ENCODE assay signal across 11 cellular contexts in genomic region chr7:44102846-44103565, GRCh38. TPM values are rescaled to one million over a fixed set of nuclear protein-coding genes. Genes with fewer than 3 reads are reported as not detected.
DNase-seq lines count a peak whose midpoint lies in the region; ATAC-seq, FAIRE-seq and TF ChIP-seq lines count a peak whose summit lies in the region.
"Had no signal": no experiment of that assay in that cellular context is flagged by ENCODE, and none has a peak within 500 bp of the region (broad histone marks: within the 10 kb centered on the region; RNA-seq: fewer than 3 reads in every experiment).

No MANE protein-coding gene starts in this region.

- H3K9me3 ChIP-seq in HepG2 (ENCODE audit: low read length) = no peaks in the 10 kb centered on the region
- no peaks in the 10 kb centered on the region for H3K9me3 ChIP-seq in right lobe of liver
- no peaks in the 10 kb centered on the region for H3K9me3 ChIP-seq in vagina

- H3K4me1 ChIP-seq in HepG2 (ENCODE audit: insufficient read depth, low read length) (peaks cover 46% of the 10 kb centered on the region), right lobe of liver (no peaks in the 10 kb centered on the region), vagina (peaks cover 60% of the 10 kb centered on the region)

- no peak overlapping the region for H3K4me3 ChIP-seq in HepG2 (replicated peaks in 1 of 3; ENCODE audit: insufficient read depth in 1 of 3, low read depth in 2 of 3, low read length in 3 of 3)
- no peak overlapping the region for H3K4me3 ChIP-seq in right lobe of liver
- H3K4me3 ChIP-seq in bronchial epithelial cell (ENCODE audit: low read depth, low read length) = no peak overlapping the region
- H3K4me3 ChIP-seq in vagina = no peak overlapping the region

- no peak for TF ChIP-seq RAD21 in HepG2 (CRISPR knock-in tag; IDR thresholded peaks at IDR 0.05)

- H3K27me3 Mint-ChIP-seq in natural killer cell treated with Interleukin-12 subunit alpha and Interleukin-12 subunit beta and Interleukin-15 and Interleukin-18, amount 100 ng/mL, for 72 hours = peaks cover 11 to 20% of the 10 kb centered on the region in 2 donors

- H3K4me2 ChIP-seq in HepG2 (ENCODE audit: low read depth, low read length) = peak overlapping the region; percentile 7; the same call in 1 of the 2 replicates

- H3K79me2 ChIP-seq in HepG2 (ENCODE audit: insufficient read depth, low read length) = no peaks in the 10 kb centered on the region

- no peak overlapping the region for H2AFZ ChIP-seq in HepG2 (ENCODE audit: low read length)

- intact Hi-C loops in HepG2 (cut with micrococcal nuclease; ENCODE audit: unreplicated experiment) (no loop called here), right lobe of liver (cut with DNase I) (no loop called here), vagina (cut with DNase I) (no loop called here)

- ATAC-seq in HepG2 (no peak; the same call in 2 of the 3 replicates), right lobe of liver (no peak)
- ATAC-seq in natural killer cell treated with Interleukin-12 subunit alpha and Interleukin-12 subunit beta and Interleukin-15 and Interleukin-18, amount 100 ng/mL, for 72 hours = no peak
- ATAC-seq: Panc1 had no signal

- H4K20me1 ChIP-seq in HepG2 (ENCODE audit: insufficient read depth, low read length) = no peaks in the 10 kb centered on the region

- H3K27me3 ChIP-seq in HepG2 (ENCODE audit: control insufficient read depth in 1 of 2, insufficient read depth in 2 of 2, low read length in 2 of 2) (peaks cover 8 to 37% of the 10 kb centered on the region in 2 experiments; a peak in 4 of 5 replicates), right lobe of liver (no peaks in the 10 kb centered on the region), bronchial epithelial cell (ENCODE audit: control insufficient read depth, insufficient read depth, low read length) (no peaks in the 10 kb centered on the region), vagina (no peaks in the 10 kb centered on the region)

- no peaks in the 10 kb centered on the region for H3K36me3 ChIP-seq in HepG2 (replicated peaks in 1 of 2; ENCODE audit: control insufficient read depth in 1 of 2, insufficient read depth in 2 of 2, low read length in 2 of 2)
- H3K36me3 ChIP-seq in right lobe of liver = no peaks in the 10 kb centered on the region
- no peaks in the 10 kb centered on the region for H3K36me3 ChIP-seq in bronchial epithelial cell (ENCODE audit: control insufficient read depth, insufficient read depth, low read length)
- H3K36me3 ChIP-seq in vagina = peaks cover 0 to 16% of the 10 kb centered on the region in 2 donors

- no TSS peak for BruUV-seq in HepG2 (replicated peaks; lab: Mats Ljungman, UMichigan)

- H3K9me3 Mint-ChIP-seq in natural killer cell treated with Interleukin-12 subunit alpha and Interleukin-12 subunit beta and Interleukin-15 and Interleukin-18, amount 100 ng/mL, for 72 hours = no peaks in the 10 kb centered on the region

- H3K4me1 Mint-ChIP-seq in natural killer cell treated with Interleukin-12 subunit alpha and Interleukin-12 subunit beta and Interleukin-15 and Interleukin-18, amount 100 ng/mL, for 72 hours (ENCODE audit: low read depth in 2 of 2) = peaks cover 10 to 16% of the 10 kb centered on the region in 2 donors

- TF ChIP-seq EP300 in HepG2 (IDR thresholded peaks at IDR 0.05; ENCODE audit: low read depth in 2 of 2, low read length in 2 of 2) (no peak), HepG2 (CRISPR knock-in tag; IDR thresholded peaks at IDR 0.05; ENCODE audit: borderline replicate concordance) (no peak)

- no peak for DNase-seq in HepG2 (ENCODE audit: low spot score)
- DNase-seq in right lobe of liver = no peak
- DNase-seq in bronchial epithelial cell (ENCODE audit: low read depth) = no peak
- DNase-seq in natural killer cell treated with Interleukin-12 subunit alpha and Interleukin-12 subunit beta and Interleukin-15 and Interleukin-18, amount 100 ng/mL, for 72 hours (ENCODE audit: low spot score) = no peak
- no peak for DNase-seq in vagina (ENCODE audit: extremely low spot score in 2 of 2)
- DNase-seq in amygdala (lab: John Stamatoyannopoulos, UW) = no peak
- no peak for DNase-seq in NCI-H1105 (lab: John Stamatoyannopoulos, UW)
- DNase-seq in mucosa of gallbladder (ENCODE audit: low spot score) = no peak

- no peaks in the 10 kb centered on the region for H3K36me3 Mint-ChIP-seq in natural killer cell treated with Interleukin-12 subunit alpha and Interleukin-12 subunit beta and Interleukin-15 and Interleukin-18, amount 100 ng/mL, for 72 hours

- H3K9ac ChIP-seq in HepG2 (ENCODE audit: insufficient read depth, low read depth, low read length) = no peak overlapping the region

- FAIRE-seq in HepG2 (lab: Jason Lieb, UNC) (no peak), bronchial epithelial cell (lab: Jason Lieb, UNC) (peak; percentile 18)

- TF ChIP-seq CTCF in HepG2 (CRISPR knock-in tag; IDR thresholded peaks at IDR 0.05) (no peak), right lobe of liver (IDR thresholded peaks at IDR 0.05) (no peak), bronchial epithelial cell (IDR thresholded peaks at IDR 0.05; ENCODE audit: insufficient read depth, low read length, severe bottlenecking) (no peak), vagina (IDR thresholded peaks at IDR 0.05) (no peak)

- no peak for TF ChIP-seq POLR2A in HepG2 (IDR thresholded peaks at IDR 0.05; ENCODE audit: insufficient read depth in 1 of 2, low read depth in 2 of 2, low read length in 2 of 2)
- no peak for TF ChIP-seq POLR2A in right lobe of liver (IDR thresholded peaks at IDR 0.05)
- no peak for TF ChIP-seq POLR2A in vagina (IDR thresholded peaks at IDR 0.05)

- H3K4me3 Mint-ChIP-seq in natural killer cell treated with Interleukin-12 subunit alpha and Interleukin-12 subunit beta and Interleukin-15 and Interleukin-18, amount 100 ng/mL, for 72 hours = peak overlapping the region; percentile 40

- POLR2A ChIA-PET in HepG2 (lab: Yijun Ruan, JAX) = interaction anchor here (1.7 kb wide), 1 partner anchor 10 kb away, joined by 4 read pairs; no protein-coding TSS in a partner anchor

- H3K27ac Mint-ChIP-seq in natural killer cell treated with Interleukin-12 subunit alpha and Interleukin-12 subunit beta and Interleukin-15 and Interleukin-18, amount 100 ng/mL, for 72 hours = no peak overlapping the region

- WGBS in HepG2 (ENCODE audit: low lambda C conversion rate) = 26% methylated on average over 3 of the region's 8 CpGs
- WGBS in right lobe of liver (ENCODE audit: insufficient coverage, low coverage, low lambda C conversion rate, missing lambda C conversion rate) = 83% methylated on average over 2 of the region's 8 CpGs

- in situ Hi-C loops in HepG2 (cut with HindIII; ENCODE audit: extremely low pct_ligation_motif_present, low pct_unique_long_range_greater_than_20kb) = no loop called here

- H3K27ac ChIP-seq in HepG2 (ENCODE audit: extremely low read length, insufficient read depth, low read length) (no peak overlapping the region), right lobe of liver (no peak overlapping the region), vagina (peak overlapping the region; percentile 98)
- H3K27ac ChIP-seq: C4-2B had no signal

- CTCF ChIA-PET in HepG2 (lab: Yijun Ruan, JAX; ENCODE audit: low intra/inter-chr PET ratio, low total read pairs) = no interaction called here

RNA-seq across cellular contexts. Expression of gene AEBP1, which starts 1.1 kb away (rescaled TPM):
- total RNA-seq in HepG2 (2016; rRNA removed; fragmentation: Illumina TruSeq; extraction: Trizol) (0.22 TPM in 1 of 2 replicates, not detected in the other), right lobe of liver (10 to 100 TPM in 4 of 6 experiments, 1 to 10 TPM in 2; 7.8 to 37.8 (median 14.3) TPM), bronchial epithelial cell (0.26 TPM in 2 replicates), vagina (321 TPM), mucosa of gallbladder (107 TPM)
- total RNA-seq in HepG2 (2016; cell fraction: cytosol; rRNA removed; fragmentation: Illumina TruSeq; extraction: Trizol; ENCODE audit: low read depth) = not detected in 2 replicates
- 0.04 TPM in 1 of 2 replicates, not detected in the other for total RNA-seq in HepG2 (2016; cell fraction: insoluble cytoplasmic fraction; rRNA removed; fragmentation: Illumina TruSeq; extraction: Trizol)
- not detected in 2 replicates for total RNA-seq in HepG2 (2016; cell fraction: membrane; rRNA removed; fragmentation: Illumina TruSeq; extraction: Trizol)
- not detected in 2 replicates for total RNA-seq in HepG2 (2016; cell fraction: nucleus; rRNA removed; fragmentation: Illumina TruSeq; extraction: Trizol)
- 0.55 and 0.81 TPM in 2 replicates for polyA plus RNA-seq in HepG2 (2011; rRNA removed)
- 0.15 and 0.27 TPM in 2 replicates for polyA plus RNA-seq in HepG2 (2011; cell fraction: cytosol; rRNA removed)
- 6.7 and 6.8 TPM in 2 replicates for polyA plus RNA-seq in HepG2 (2011; cell fraction: nucleus; rRNA removed)
- 0.96 and 1.3 TPM in 2 replicates for polyA plus RNA-seq in HepG2 (2012)
- polyA plus RNA-seq in HepG2 (2016; cell fraction: cytosol; fragmentation: Illumina TruSeq; extraction: Trizol; ENCODE audit: low read depth) = not detected in 2 replicates
- polyA plus RNA-seq in HepG2 (2016; cell fraction: insoluble cytoplasmic fraction; fragmentation: Illumina TruSeq; extraction: Trizol; ENCODE audit: low read depth) = not detected in 2 replicates
- not detected in 2 replicates for polyA plus RNA-seq in HepG2 (2016; cell fraction: membrane; fragmentation: Illumina TruSeq; extraction: Trizol; ENCODE audit: low read depth)
- polyA plus RNA-seq in HepG2 (2016; cell fraction: nucleus; fragmentation: Illumina TruSeq; extraction: Trizol; ENCODE audit: insufficient read depth, low read depth) = 0.29 and 0.89 TPM in 2 replicates
- polyA minus RNA-seq in HepG2 (2011; rRNA and poly(A)+ RNA removed; ENCODE audit: low replicate concordance) = 0.14 TPM in 1 of 2 replicates, not detected in the other
- polyA minus RNA-seq in HepG2 (2011; cell fraction: cytosol; rRNA and poly(A)+ RNA removed) = 0.18 and 0.79 TPM in 2 replicates
- 0.37 and 0.64 TPM in 2 replicates for polyA minus RNA-seq in HepG2 (2011; cell fraction: nucleus; rRNA and poly(A)+ RNA removed)
- total RNA-seq in natural killer cell treated with Interleukin-12 subunit alpha and Interleukin-12 subunit beta and Interleukin-15 and Interleukin-18, amount 100 ng/mL, for 72 hours = 1 to 10 TPM; 1.0 to 2.4 TPM

RNA-seq across cellular contexts. Expression of gene POLD2, which starts 20.3 kb away (rescaled TPM):
- total RNA-seq in HepG2 (2016; rRNA removed; fragmentation: Illumina TruSeq; extraction: Trizol) = 87.6 and 98.8 TPM in 2 replicates
- total RNA-seq in HepG2 (2016; cell fraction: cytosol; rRNA removed; fragmentation: Illumina TruSeq; extraction: Trizol; ENCODE audit: low read depth) = 118 and 152 TPM in 2 replicates
- 74.7 and 95.4 TPM in 2 replicates for total RNA-seq in HepG2 (2016; cell fraction: insoluble cytoplasmic fraction; rRNA removed; fragmentation: Illumina TruSeq; extraction: Trizol)
- total RNA-seq in HepG2 (2016; cell fraction: membrane; rRNA removed; fragmentation: Illumina TruSeq; extraction: Trizol) = 139 and 187 TPM in 2 replicates
- total RNA-seq in HepG2 (2016; cell fraction: nucleus; rRNA removed; fragmentation: Illumina TruSeq; extraction: Trizol) = 49.1 and 55.1 TPM in 2 replicates
- polyA plus RNA-seq in HepG2 (2011; rRNA removed) = 86.7 and 95.1 TPM in 2 replicates
- polyA plus RNA-seq in HepG2 (2011; cell fraction: cytosol; rRNA removed) = 65.5 and 120 TPM in 2 replicates
- polyA plus RNA-seq in HepG2 (2011; cell fraction: nucleus; rRNA removed) = 88.2 and 88.7 TPM in 2 replicates
- polyA plus RNA-seq in HepG2 (2012) = 64.0 and 65.2 TPM in 2 replicates
- polyA plus RNA-seq in HepG2 (2016; cell fraction: cytosol; fragmentation: Illumina TruSeq; extraction: Trizol; ENCODE audit: low read depth) = 134 and 181 TPM in 2 replicates
- polyA plus RNA-seq in HepG2 (2016; cell fraction: insoluble cytoplasmic fraction; fragmentation: Illumina TruSeq; extraction: Trizol; ENCODE audit: low read depth) = 104 and 131 TPM in 2 replicates
- polyA plus RNA-seq in HepG2 (2016; cell fraction: membrane; fragmentation: Illumina TruSeq; extraction: Trizol; ENCODE audit: low read depth) = 176 and 207 TPM in 2 replicates
- polyA plus RNA-seq in HepG2 (2016; cell fraction: nucleus; fragmentation: Illumina TruSeq; extraction: Trizol; ENCODE audit: insufficient read depth, low read depth) = 104 and 121 TPM in 2 replicates
- 82.4 and 267 TPM in 2 replicates for polyA minus RNA-seq in HepG2 (2011; rRNA and poly(A)+ RNA removed; ENCODE audit: low replicate concordance)
- 16.1 and 23.4 TPM in 2 replicates for polyA minus RNA-seq in HepG2 (2011; cell fraction: cytosol; rRNA and poly(A)+ RNA removed)
- 22.9 TPM in 2 replicates for polyA minus RNA-seq in HepG2 (2011; cell fraction: nucleus; rRNA and poly(A)+ RNA removed)
- 10 to 100 TPM; 36.4 to 73.4 (median 57.3) TPM for total RNA-seq in right lobe of liver
- 103 and 122 TPM in 2 replicates for total RNA-seq in bronchial epithelial cell
- total RNA-seq in natural killer cell treated with Interleukin-12 subunit alpha and Interleukin-12 subunit beta and Interleukin-15 and Interleukin-18, amount 100 ng/mL, for 72 hours = 100 to 1,000 TPM; 101 to 229 TPM
- total RNA-seq in vagina = 42.0 TPM
- total RNA-seq in mucosa of gallbladder = 81.6 TPM

RNA-seq across cellular contexts. Expression of gene POLM, which starts 20.7 kb away (rescaled TPM):
- total RNA-seq in HepG2 (2016; rRNA removed; fragmentation: Illumina TruSeq; extraction: Trizol) (2.4 and 5.2 TPM in 2 replicates), right lobe of liver (10 to 100 TPM in 5 of 6 experiments, 1 to 10 TPM in 1; 8.7 to 22.9 (median 14.6) TPM), bronchial epithelial cell (6.3 and 7.7 TPM in 2 replicates), vagina (31.4 TPM), mucosa of gallbladder (44.1 TPM)
- total RNA-seq in HepG2 (2016; cell fraction: cytosol; rRNA removed; fragmentation: Illumina TruSeq; extraction: Trizol; ENCODE audit: low read depth) = 1.4 and 2.1 TPM in 2 replicates
- 2.6 and 4.6 TPM in 2 replicates for total RNA-seq in HepG2 (2016; cell fraction: insoluble cytoplasmic fraction; rRNA removed; fragmentation: Illumina TruSeq; extraction: Trizol)
- total RNA-seq in HepG2 (2016; cell fraction: membrane; rRNA removed; fragmentation: Illumina TruSeq; extraction: Trizol) = 2.7 and 2.8 TPM in 2 replicates
- total RNA-seq in HepG2 (2016; cell fraction: nucleus; rRNA removed; fragmentation: Illumina TruSeq; extraction: Trizol) = 7.3 and 9.5 TPM in 2 replicates
- 5.4 and 6.6 TPM in 2 replicates for polyA plus RNA-seq in HepG2 (2011; rRNA removed)
- polyA plus RNA-seq in HepG2 (2011; cell fraction: cytosol; rRNA removed) = 2.2 and 3.1 TPM in 2 replicates
- 30.4 and 31.3 TPM in 2 replicates for polyA plus RNA-seq in HepG2 (2011; cell fraction: nucleus; rRNA removed)
- 4.0 and 4.2 TPM in 2 replicates for polyA plus RNA-seq in HepG2 (2012)
- polyA plus RNA-seq in HepG2 (2016; cell fraction: cytosol; fragmentation: Illumina TruSeq; extraction: Trizol; ENCODE audit: low read depth) = 1.0 and 1.4 TPM in 2 replicates
- polyA plus RNA-seq in HepG2 (2016; cell fraction: insoluble cytoplasmic fraction; fragmentation: Illumina TruSeq; extraction: Trizol; ENCODE audit: low read depth) = 1.9 and 2.4 TPM in 2 replicates
- polyA plus RNA-seq in HepG2 (2016; cell fraction: membrane; fragmentation: Illumina TruSeq; extraction: Trizol; ENCODE audit: low read depth) = 1.9 and 2.2 TPM in 2 replicates
- 20.1 and 20.6 TPM in 2 replicates for polyA plus RNA-seq in HepG2 (2016; cell fraction: nucleus; fragmentation: Illumina TruSeq; extraction: Trizol; ENCODE audit: insufficient read depth, low read depth)
- 11.8 and 14.8 TPM in 2 replicates for polyA minus RNA-seq in HepG2 (2011; rRNA and poly(A)+ RNA removed; ENCODE audit: low replicate concordance)
- polyA minus RNA-seq in HepG2 (2011; cell fraction: cytosol; rRNA and poly(A)+ RNA removed) = 3.9 and 5.2 TPM in 2 replicates
- 17.9 and 18.9 TPM in 2 replicates for polyA minus RNA-seq in HepG2 (2011; cell fraction: nucleus; rRNA and poly(A)+ RNA removed)
- total RNA-seq in natural killer cell treated with Interleukin-12 subunit alpha and Interleukin-12 subunit beta and Interleukin-15 and Interleukin-18, amount 100 ng/mL, for 72 hours = 10 to 100 TPM; 25.9 to 66.9 TPM

RNA-seq across cellular contexts. Expression of gene PGAM2, which starts 37.6 kb away (rescaled TPM):
- total RNA-seq in HepG2 (2016; rRNA removed; fragmentation: Illumina TruSeq; extraction: Trizol) (0.22 TPM in 1 of 2 replicates, not detected in the other), right lobe of liver (under 1 TPM in 3 of 6 experiments, not detected in 3; 0.31 to 0.56 (median 0.46) TPM), bronchial epithelial cell (0.53 and 0.90 TPM in 2 replicates), vagina (not detected), mucosa of gallbladder (12.9 TPM)
- total RNA-seq in HepG2 (2016; cell fraction: cytosol; rRNA removed; fragmentation: Illumina TruSeq; extraction: Trizol; ENCODE audit: low read depth) = not detected in 2 replicates
- not detected in 2 replicates for total RNA-seq in HepG2 (2016; cell fraction: insoluble cytoplasmic fraction; rRNA removed; fragmentation: Illumina TruSeq; extraction: Trizol)
- not detected in 2 replicates for total RNA-seq in HepG2 (2016; cell fraction: membrane; rRNA removed; fragmentation: Illumina TruSeq; extraction: Trizol)
- not detected in 2 replicates for total RNA-seq in HepG2 (2016; cell fraction: nucleus; rRNA removed; fragmentation: Illumina TruSeq; extraction: Trizol)
- polyA plus RNA-seq in HepG2 (2011; rRNA removed) = 0.18 TPM in 1 of 2 replicates, not detected in the other
- polyA plus RNA-seq in HepG2 (2011; cell fraction: cytosol; rRNA removed) = 0.13 TPM in 1 of 2 replicates, not detected in the other
- 1.5 and 1.9 TPM in 2 replicates for polyA plus RNA-seq in HepG2 (2011; cell fraction: nucleus; rRNA removed)
- 0.35 and 0.49 TPM in 2 replicates for polyA plus RNA-seq in HepG2 (2012)
- polyA plus RNA-seq in HepG2 (2016; cell fraction: cytosol; fragmentation: Illumina TruSeq; extraction: Trizol; ENCODE audit: low read depth) = not detected in 2 replicates
- polyA plus RNA-seq in HepG2 (2016; cell fraction: insoluble cytoplasmic fraction; fragmentation: Illumina TruSeq; extraction: Trizol; ENCODE audit: low read depth) = not detected in 2 replicates
- not detected in 2 replicates for polyA plus RNA-seq in HepG2 (2016; cell fraction: membrane; fragmentation: Illumina TruSeq; extraction: Trizol; ENCODE audit: low read depth)
- polyA plus RNA-seq in HepG2 (2016; cell fraction: nucleus; fragmentation: Illumina TruSeq; extraction: Trizol; ENCODE audit: insufficient read depth, low read depth) = not detected in 2 replicates
- polyA minus RNA-seq in HepG2 (2011; rRNA and poly(A)+ RNA removed; ENCODE audit: low replicate concordance) = 0.19 and 0.24 TPM in 2 replicates
- polyA minus RNA-seq in HepG2 (2011; cell fraction: cytosol; rRNA and poly(A)+ RNA removed) = not detected in 2 replicates
- 0.62 and 0.90 TPM in 2 replicates for polyA minus RNA-seq in HepG2 (2011; cell fraction: nucleus; rRNA and poly(A)+ RNA removed)
- not detected for total RNA-seq in natural killer cell treated with Interleukin-12 subunit alpha and Interleukin-12 subunit beta and Interleukin-15 and Interleukin-18, amount 100 ng/mL, for 72 hours
- total RNA-seq: H4 had no signal

RNA-seq across cellular contexts. Expression of gene MYL7, which starts 38.1 kb away (rescaled TPM):
- total RNA-seq in HepG2 (2016; rRNA removed; fragmentation: Illumina TruSeq; extraction: Trizol) (1.7 and 1.8 TPM in 2 replicates), right lobe of liver (1 to 10 TPM in 1 of 6 experiments, not detected in 5; 2.0 TPM), bronchial epithelial cell (not detected in 2 replicates), vagina (not detected), mucosa of gallbladder (not detected)
- total RNA-seq in HepG2 (2016; cell fraction: cytosol; rRNA removed; fragmentation: Illumina TruSeq; extraction: Trizol; ENCODE audit: low read depth) = 0.62 TPM in 1 of 2 replicates, not detected in the other
- total RNA-seq in HepG2 (2016; cell fraction: insoluble cytoplasmic fraction; rRNA removed; fragmentation: Illumina TruSeq; extraction: Trizol) = 0.56 and 1.0 TPM in 2 replicates
- 0.34 TPM in 1 of 2 replicates, not detected in the other for total RNA-seq in HepG2 (2016; cell fraction: membrane; rRNA removed; fragmentation: Illumina TruSeq; extraction: Trizol)
- not detected in 2 replicates for total RNA-seq in HepG2 (2016; cell fraction: nucleus; rRNA removed; fragmentation: Illumina TruSeq; extraction: Trizol)
- polyA plus RNA-seq in HepG2 (2011; rRNA removed) = not detected in 2 replicates
- 0.18 TPM in 1 of 2 replicates, not detected in the other for polyA plus RNA-seq in HepG2 (2011; cell fraction: cytosol; rRNA removed)
- 1.1 TPM in 1 of 2 replicates, not detected in the other for polyA plus RNA-seq in HepG2 (2011; cell fraction: nucleus; rRNA removed)
- polyA plus RNA-seq in HepG2 (2012) = not detected in 2 replicates
- polyA plus RNA-seq in HepG2 (2016; cell fraction: cytosol; fragmentation: Illumina TruSeq; extraction: Trizol; ENCODE audit: low read depth) = 0.51 TPM in 1 of 2 replicates, not detected in the other
- polyA plus RNA-seq in HepG2 (2016; cell fraction: insoluble cytoplasmic fraction; fragmentation: Illumina TruSeq; extraction: Trizol; ENCODE audit: low read depth) = 1.1 and 2.1 TPM in 2 replicates
- polyA plus RNA-seq in HepG2 (2016; cell fraction: membrane; fragmentation: Illumina TruSeq; extraction: Trizol; ENCODE audit: low read depth) = not detected in 2 replicates
- polyA plus RNA-seq in HepG2 (2016; cell fraction: nucleus; fragmentation: Illumina TruSeq; extraction: Trizol; ENCODE audit: insufficient read depth, low read depth) = not detected in 2 replicates
- not detected in 2 replicates for polyA minus RNA-seq in HepG2 (2011; rRNA and poly(A)+ RNA removed; ENCODE audit: low replicate concordance)
- not detected in 2 replicates for polyA minus RNA-seq in HepG2 (2011; cell fraction: cytosol; rRNA and poly(A)+ RNA removed)
- polyA minus RNA-seq in HepG2 (2011; cell fraction: nucleus; rRNA and poly(A)+ RNA removed) = not detected in 2 replicates
- not detected for total RNA-seq in natural killer cell treated with Interleukin-12 subunit alpha and Interleukin-12 subunit beta and Interleukin-15 and Interleukin-18, amount 100 ng/mL, for 72 hours
- total RNA-seq: H4 had no signal
